ENCODE assay signal across 2 cellular contexts in genomic region chr1:148432916-148433317, GRCh38. TPM values are rescaled to one million over a fixed set of nuclear protein-coding genes. Genes with fewer than 3 reads are reported as not detected.
"Had no signal": no experiment of that assay in that cellular context is flagged by ENCODE, and none has a peak within 500 bp of the region (broad histone marks: within the 10 kb centered on the region; RNA-seq: fewer than 3 reads in every experiment).

No MANE protein-coding gene starts in this region.

RNA-seq across cellular contexts. Expression of gene PPIAL4G, which starts 50.2 kb away (rescaled TPM):
- total RNA-seq: gastrocnemius medialis, kidney epithelial cell had no signal
